In genomic region chr4:7161721-7162214, GRCh38 we compare ENCODE assay signal across 17 cellular contexts. TPM values are rescaled to one million over a fixed set of nuclear protein-coding genes. Genes with fewer than 3 reads are reported as not detected.
DNase-seq lines count a peak whose midpoint lies in the region; ATAC-seq and TF ChIP-seq lines count a peak whose summit lies in the region.
"Had no signal": no experiment of that assay in that cellular context is flagged by ENCODE, and none has a peak within 500 bp of the region (broad histone marks: within the 10 kb centered on the region; RNA-seq: fewer than 3 reads in every experiment).

No MANE protein-coding gene starts in this region.

- peaks cover 16% of the 10 kb centered on the region for H3K27me3 Mint-ChIP-seq in activated naive CD8-positive, alpha-beta T cell treated with anti-CD3 and anti-CD28 coated beads, Interleukin-2, amount 10 ng/mL, durations not matched to agents 7 days and 5 days
- peaks cover 6% of the 10 kb centered on the region for H3K27me3 Mint-ChIP-seq in activated naive CD8-positive, alpha-beta T cell treated with anti-CD3 and anti-CD28 coated beads for 36 hours

- H3K4me1 ChIP-seq in colonic mucosa, result no peaks in the 10 kb centered on the region
- peaks cover 7 to 14% of the 10 kb centered on the region in 2 donors for H3K4me1 ChIP-seq in thyroid gland

- H3K9me3 Mint-ChIP-seq in activated naive CD8-positive, alpha-beta T cell treated with anti-CD3 and anti-CD28 coated beads, Interleukin-2, amount 10 ng/mL, durations not matched to agents 7 days and 5 days, result no peaks in the 10 kb centered on the region
- no peaks in the 10 kb centered on the region for H3K9me3 Mint-ChIP-seq in activated naive CD8-positive, alpha-beta T cell treated with anti-CD3 and anti-CD28 coated beads for 36 hours
- H3K9me3 Mint-ChIP-seq: IgD-negative memory B cell, natural killer cell had no signal

- intact Hi-C loops in colonic mucosa (cut with DNase I), result no loop called here
- intact Hi-C loops in thyroid gland (cut with DNase I), result no loop called here

- H3K27me3 ChIP-seq in colonic mucosa (no peaks in the 10 kb centered on the region), thyroid gland (no peaks in the 10 kb centered on the region)

- H3K9ac ChIP-seq in colonic mucosa (ENCODE audit: low read depth in 2 of 2, low read length in 2 of 2), result no peak overlapping the region

- no peaks in the 10 kb centered on the region for H3K9me3 ChIP-seq in colonic mucosa
- no peaks in the 10 kb centered on the region for H3K9me3 ChIP-seq in thyroid gland
- H3K9me3 ChIP-seq: A549 had no signal

- H3K36me3 ChIP-seq in colonic mucosa (no peaks in the 10 kb centered on the region), thyroid gland (no peaks in the 10 kb centered on the region)

- no peak overlapping the region for H3K4me3 Mint-ChIP-seq in activated naive CD8-positive, alpha-beta T cell treated with anti-CD3 and anti-CD28 coated beads, Interleukin-2, amount 10 ng/mL, durations not matched to agents 7 days and 5 days
- no peak overlapping the region for H3K4me3 Mint-ChIP-seq in activated naive CD8-positive, alpha-beta T cell treated with anti-CD3 and anti-CD28 coated beads for 36 hours
- H3K4me3 Mint-ChIP-seq: IgD-negative memory B cell, natural killer cell had no signal

- 53 to 54% methylated on average over 6 of the region's 6 CpGs for WGBS in thyroid gland, 2 donors

- H3K27ac ChIP-seq in colonic mucosa (no peak overlapping the region), thyroid gland (no peak overlapping the region)
- H3K27ac ChIP-seq: A549 had no signal

- H3K4me1 Mint-ChIP-seq in activated naive CD8-positive, alpha-beta T cell treated with anti-CD3 and anti-CD28 coated beads, Interleukin-2, amount 10 ng/mL, durations not matched to agents 7 days and 5 days, result no peaks in the 10 kb centered on the region
- H3K4me1 Mint-ChIP-seq in activated naive CD8-positive, alpha-beta T cell treated with anti-CD3 and anti-CD28 coated beads for 36 hours, result no peaks in the 10 kb centered on the region
- H3K4me1 Mint-ChIP-seq: IgD-negative memory B cell, natural killer cell had no signal

- H3K4me3 ChIP-seq in colonic mucosa, result no peak overlapping the region
- no peak overlapping the region for H3K4me3 ChIP-seq in thyroid gland (replicated peaks in 1 of 3)
- H3K4me3 ChIP-seq: A549 had no signal

- POLR2A ChIA-PET in activated naive CD8-positive, alpha-beta T cell treated with anti-CD3 and anti-CD28 coated beads, Interleukin-2, amount 10 ng/mL, durations not matched to agents 7 days and 5 days (lab: Charles Lee), result no interaction called here

- DNase-seq in activated naive CD8-positive, alpha-beta T cell treated with anti-CD3 and anti-CD28 coated beads, Interleukin-2, amount 10 ng/mL, durations not matched to agents 7 days and 5 days, result peak; percentile 15
- DNase-seq in activated naive CD8-positive, alpha-beta T cell treated with anti-CD3 and anti-CD28 coated beads for 36 hours, result no peak
- peak; percentile 13 for DNase-seq in colonic mucosa
- peak; percentile 6 for DNase-seq in middle frontal gyrus (ENCODE audit: extremely low spot score, low spot score)
- DNase-seq in thyroid gland, result peak; percentile 73 to 79
- DNase-seq in glomerular visceral epithelial cell (ENCODE audit: extremely low spot score), result no peak
- no peak for DNase-seq in HUDEP-2 (lab: John Stamatoyannopoulos, UW; ENCODE audit: unreplicated experiment in 76 of 76)
- DNase-seq: effector memory CD4-positive, alpha-beta T cell; GF-D8; glutamatergic neuron; natural killer cell; NCI-H1092 treated with DMSO at 0.1 percent for 48 hours; stimulated activated CD4-positive, alpha-beta T cell treated with anti-CD3 and anti-CD28 coated beads, Interleukin-12 subunit alpha, Interleukin-12 subunit beta, amount 100 ng/mL, for 4 hours had no signal

- H3K36me3 Mint-ChIP-seq in activated naive CD8-positive, alpha-beta T cell treated with anti-CD3 and anti-CD28 coated beads, Interleukin-2, amount 10 ng/mL, durations not matched to agents 7 days and 5 days, result no peaks in the 10 kb centered on the region
- H3K36me3 Mint-ChIP-seq in activated naive CD8-positive, alpha-beta T cell treated with anti-CD3 and anti-CD28 coated beads for 36 hours, result no peaks in the 10 kb centered on the region
- H3K36me3 Mint-ChIP-seq: natural killer cell had no signal

- ATAC-seq in activated naive CD8-positive, alpha-beta T cell treated with anti-CD3 and anti-CD28 coated beads, Interleukin-2, amount 10 ng/mL, durations not matched to agents 7 days and 5 days (ENCODE audit: low read depth), result no peak
- no peak for ATAC-seq in HG03432 (IDR thresholded peaks at IDR 0.05; ENCODE audit: unreplicated experiment)
- ATAC-seq: A549, natural killer cell had no signal

- TF ChIP-seq POLR2A in thyroid gland (IDR thresholded peaks at IDR 0.05), result no peak

- TF ChIP-seq CTCF in colonic mucosa (IDR thresholded peaks at IDR 0.05) (no peak), thyroid gland (IDR thresholded peaks at IDR 0.05) (peak in 1 of 6 experiments; percentile 6)

- H3K27ac Mint-ChIP-seq in activated naive CD8-positive, alpha-beta T cell treated with anti-CD3 and anti-CD28 coated beads, Interleukin-2, amount 10 ng/mL, durations not matched to agents 7 days and 5 days, result no peak overlapping the region
- H3K27ac Mint-ChIP-seq in activated naive CD8-positive, alpha-beta T cell treated with anti-CD3 and anti-CD28 coated beads for 36 hours, result no peak overlapping the region
- H3K27ac Mint-ChIP-seq: IgD-negative memory B cell, natural killer cell had no signal

RNA-seq across cellular contexts. Expression of gene SORCS2, which starts 30.6 kb away (rescaled TPM):
- not detected for total RNA-seq in activated naive CD8-positive, alpha-beta T cell treated with anti-CD3 and anti-CD28 coated beads, Interleukin-2, amount 10 ng/mL, durations not matched to agents 7 days and 5 days
- not detected for total RNA-seq in activated naive CD8-positive, alpha-beta T cell treated with anti-CD3 and anti-CD28 coated beads for 36 hours
- under 1 TPM; 0.54 to 0.74 TPM for total RNA-seq in colonic mucosa
- total RNA-seq in thyroid gland, result 10 to 100 TPM in 1 of 4 donors, 1 to 10 TPM in 3; 1.7 to 13.6 (median 3.6) TPM
- total RNA-seq: NCI-H460 had no signal

Comparison
In these comparisons a context has a peak if more than half of its experiments do, and no peak if none do; other contexts are left out.
1. DNase-seq: peak in activated naive CD8-positive, alpha-beta T cell treated with anti-CD3 and anti-CD28 coated beads, Interleukin-2, amount 10 ng/mL, durations not matched to agents 7 days and 5 days (single experiment), colonic mucosa (single experiment), middle frontal gyrus (single experiment) and thyroid gland (2 of 2); none in activated naive CD8-positive, alpha-beta T cell treated with anti-CD3 and anti-CD28 coated beads for 36 hours (single experiment), glomerular visceral epithelial cell (single experiment) and HUDEP-2 (0 of 76).